ENCODE assay signal across 33 cellular contexts in the genomic region with DNA sequence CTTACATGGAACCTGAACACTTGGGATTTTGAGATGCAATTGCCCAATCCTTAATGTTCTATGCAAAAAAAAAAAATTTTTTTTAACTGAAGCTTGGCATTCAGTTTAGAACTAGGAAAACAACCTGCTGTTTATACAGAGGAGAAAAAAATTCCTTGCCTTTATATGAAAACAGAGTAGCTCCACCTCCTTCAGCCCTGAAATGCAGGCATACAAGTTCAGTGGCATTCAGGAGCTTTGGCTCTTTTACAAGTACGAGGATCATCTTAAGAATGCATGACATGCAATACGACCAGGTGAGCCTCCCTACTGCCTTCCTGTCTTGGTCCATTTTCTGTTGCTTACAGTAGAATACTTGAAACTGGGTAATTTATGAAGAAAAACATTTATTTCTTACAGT. TPM values are rescaled to one million over a fixed set of nuclear protein-coding genes. Genes with fewer than 3 reads are reported as not detected.
"Had no signal": no experiment of that assay in that cellular context is flagged by ENCODE, and none has a peak within 500 bp of the region (broad histone marks: within the 10 kb centered on the region; RNA-seq: fewer than 3 reads in every experiment).

No MANE protein-coding gene starts in this region.

- H3K27me3 Mint-ChIP-seq: activated CD4-positive, alpha-beta memory T cell treated with anti-CD3 and anti-CD28 coated beads, Interleukin-2, amount 10 ng/mL, durations not matched to agents 7 days and 5 days; activated CD4-positive, alpha-beta T cell treated with anti-CD3 and anti-CD28 coated beads, Interleukin-2, amount 10 ng/mL, durations not matched to agents 7 days and 5 days; dendritic cell treated with granulocyte-macrophage colony-stimulating factor and Interleukin-4, amounts not matched to agents 40 ng/mL and 50 ng/mL, for 4 days; stimulated activated memory B cell treated with anti-CD40 and anti-IgM and Interleukin-4, amounts not matched to agents 10 μg/mL and 1 μg/mL and 100 μg/mL, for 72 hours had no signal

- H3K4me1 ChIP-seq: breast epithelium, gastroesophageal sphincter, pancreas, prostate gland, stomach, tibial artery had no signal

- H3K27ac ChIP-seq: breast epithelium, gastroesophageal sphincter, pancreas, prostate gland, sigmoid colon, stomach, tibial artery had no signal

- DNase-seq: activated CD4-positive, alpha-beta memory T cell treated with anti-CD3 and anti-CD28 coated beads, Interleukin-2, amount 10 ng/mL, durations not matched to agents 7 days and 5 days; activated CD4-positive, alpha-beta T cell treated with anti-CD3 and anti-CD28 coated beads for 1 hour; activated CD4-positive, alpha-beta T cell treated with anti-CD3 and anti-CD28 coated beads, Interleukin-2, amount 10 ng/mL, durations not matched to agents 7 days and 5 days; activated gamma-delta T cell treated with Interleukin-2 at 50 U/mL for 16 hours; activated naive CD4-positive, alpha-beta T cell treated with anti-CD3 and anti-CD28 coated beads, Interleukin-2, amount 50 U/mL, for 16 hours; activated T-cell treated with anti-CD3 and anti-CD28 coated beads, Interleukin-2, amount 50 U/mL, for 4 hours; central memory CD4-positive, alpha-beta T cell; effector CD4-positive, alpha-beta T cell; hippocampal formation; kidney; left colon; mammary epithelial cell; naive thymus-derived CD8-positive, alpha-beta T cell; nucleus accumbens; pancreas; retina; sigmoid colon; small intestine; stimulated activated CD4-positive, alpha-beta T cell treated with anti-CD3 and anti-CD28 coated beads, Interleukin-4, amount 100 ng/mL, for 4 hours; stimulated activated CD8-positive, alpha-beta memory T cell treated with anti-CD3 and anti-CD28 coated beads, Interleukin-4, amount 100 ng/mL, for 48 hours; stomach; T1000; tibial artery had no signal

- H3K36me3 Mint-ChIP-seq: naive thymus-derived CD8-positive, alpha-beta T cell; stimulated activated memory B cell treated with anti-CD40 and anti-IgM and Interleukin-4, amounts not matched to agents 10 μg/mL and 1 μg/mL and 100 μg/mL, for 72 hours had no signal

- ATAC-seq: activated T-cell treated with anti-CD3 and anti-CD28 coated beads, Interleukin-2, amount 50 U/mL, for 4 hours; activated T-helper 17 cell treated with anti-CD3 and anti-CD28 coated beads, Interleukin-2, amount 50 U/mL, for 72 hours; gastroesophageal sphincter; left colon; naive thymus-derived CD8-positive, alpha-beta T cell; pancreas; stimulated activated memory B cell treated with anti-CD40 and anti-IgM and Interleukin-4, amounts not matched to agents 10 μg/mL and 1 μg/mL and 100 μg/mL, for 72 hours had no signal

- H3K36me3 ChIP-seq: breast epithelium, gastroesophageal sphincter, pancreas, prostate gland, sigmoid colon, stomach, tibial artery had no signal

- H3K4me3 Mint-ChIP-seq: activated CD4-positive, alpha-beta memory T cell treated with anti-CD3 and anti-CD28 coated beads, Interleukin-2, amount 10 ng/mL, durations not matched to agents 7 days and 5 days; activated CD4-positive, alpha-beta T cell treated with anti-CD3 and anti-CD28 coated beads, Interleukin-2, amount 10 ng/mL, durations not matched to agents 7 days and 5 days; activated T-cell treated with anti-CD3 and anti-CD28 coated beads, Interleukin-2, amount 50 U/mL, for 4 hours; activated T-helper 17 cell treated with anti-CD3 and anti-CD28 coated beads, Interleukin-2, amount 50 U/mL, for 72 hours; dendritic cell treated with granulocyte-macrophage colony-stimulating factor and Interleukin-4, amounts not matched to agents 40 ng/mL and 50 ng/mL, for 4 days; naive thymus-derived CD8-positive, alpha-beta T cell; neural crest cell; stimulated activated memory B cell treated with anti-CD40 and anti-IgM and Interleukin-4, amounts not matched to agents 10 μg/mL and 1 μg/mL and 100 μg/mL, for 72 hours; T-helper 1 cell treated with Interleukin-12 subunit alpha and Interleukin-12 subunit beta and Interleukin-4 antibody, amounts not matched to agents 30 μg/mL and 1 μg/mL, for 36 hours had no signal

- H3K9me3 Mint-ChIP-seq: activated CD4-positive, alpha-beta memory T cell treated with anti-CD3 and anti-CD28 coated beads, Interleukin-2, amount 10 ng/mL, durations not matched to agents 7 days and 5 days; activated CD4-positive, alpha-beta T cell treated with anti-CD3 and anti-CD28 coated beads, Interleukin-2, amount 10 ng/mL, durations not matched to agents 7 days and 5 days; activated T-cell treated with anti-CD3 and anti-CD28 coated beads, Interleukin-2, amount 50 U/mL, for 4 hours; activated T-helper 17 cell treated with anti-CD3 and anti-CD28 coated beads, Interleukin-2, amount 50 U/mL, for 72 hours; dendritic cell treated with granulocyte-macrophage colony-stimulating factor and Interleukin-4, amounts not matched to agents 40 ng/mL and 50 ng/mL, for 4 days; neural crest cell; stimulated activated memory B cell treated with anti-CD40 and anti-IgM and Interleukin-4, amounts not matched to agents 10 μg/mL and 1 μg/mL and 100 μg/mL, for 72 hours; T-helper 1 cell treated with Interleukin-12 subunit alpha and Interleukin-12 subunit beta and Interleukin-4 antibody, amounts not matched to agents 30 μg/mL and 1 μg/mL, for 36 hours had no signal

- H3K9me3 ChIP-seq: breast epithelium, gastroesophageal sphincter, pancreas, prostate gland, sigmoid colon, stomach, tibial artery had no signal

- H3K27ac Mint-ChIP-seq: activated CD4-positive, alpha-beta memory T cell treated with anti-CD3 and anti-CD28 coated beads, Interleukin-2, amount 10 ng/mL, durations not matched to agents 7 days and 5 days; activated CD4-positive, alpha-beta T cell treated with anti-CD3 and anti-CD28 coated beads, Interleukin-2, amount 10 ng/mL, durations not matched to agents 7 days and 5 days; activated T-helper 17 cell treated with anti-CD3 and anti-CD28 coated beads, Interleukin-2, amount 50 U/mL, for 72 hours; dendritic cell treated with granulocyte-macrophage colony-stimulating factor and Interleukin-4, amounts not matched to agents 40 ng/mL and 50 ng/mL, for 4 days; stimulated activated memory B cell treated with anti-CD40 and anti-IgM and Interleukin-4, amounts not matched to agents 10 μg/mL and 1 μg/mL and 100 μg/mL, for 72 hours; T-helper 1 cell treated with Interleukin-12 subunit alpha and Interleukin-12 subunit beta and Interleukin-4 antibody, amounts not matched to agents 30 μg/mL and 1 μg/mL, for 36 hours had no signal

- H3K27me3 ChIP-seq: breast epithelium, pancreas, tibial artery had no signal

- H3K4me1 Mint-ChIP-seq: activated CD4-positive, alpha-beta memory T cell treated with anti-CD3 and anti-CD28 coated beads, Interleukin-2, amount 10 ng/mL, durations not matched to agents 7 days and 5 days; activated CD4-positive, alpha-beta T cell treated with anti-CD3 and anti-CD28 coated beads, Interleukin-2, amount 10 ng/mL, durations not matched to agents 7 days and 5 days; activated T-helper 17 cell treated with anti-CD3 and anti-CD28 coated beads, Interleukin-2, amount 50 U/mL, for 72 hours; naive thymus-derived CD8-positive, alpha-beta T cell; neural crest cell; stimulated activated memory B cell treated with anti-CD40 and anti-IgM and Interleukin-4, amounts not matched to agents 10 μg/mL and 1 μg/mL and 100 μg/mL, for 72 hours had no signal

- H3K4me3 ChIP-seq: breast epithelium, gastroesophageal sphincter, pancreas, prostate gland, sigmoid colon, stomach, tibial artery had no signal

RNA-seq across cellular contexts. Expression of gene PAX1, which starts 20.4 kb away (rescaled TPM):
- total RNA-seq: activated CD4-positive, alpha-beta memory T cell treated with anti-CD3 and anti-CD28 coated beads, Interleukin-2, amount 10 ng/mL, durations not matched to agents 7 days and 5 days; activated CD4-positive, alpha-beta T cell treated with anti-CD3 and anti-CD28 coated beads, Interleukin-2, amount 10 ng/mL, durations not matched to agents 7 days and 5 days; activated T-cell treated with anti-CD3 and anti-CD28 coated beads, Interleukin-2, amount 50 U/mL, for 4 hours; activated T-helper 17 cell treated with anti-CD3 and anti-CD28 coated beads, Interleukin-2, amount 50 U/mL, for 72 hours; breast epithelium; epithelial cell of proximal tubule; gastroesophageal sphincter; kidney; left colon; liver; mammary epithelial cell; naive thymus-derived CD8-positive, alpha-beta T cell; neural crest cell; pancreas; prostate gland; stomach had no signal
- polyA plus RNA-seq: liver; mammary epithelial cell; naive thymus-derived CD8-positive, alpha-beta T cell; pancreas; sigmoid colon; small intestine; stomach had no signal
